In the genomic region with DNA sequence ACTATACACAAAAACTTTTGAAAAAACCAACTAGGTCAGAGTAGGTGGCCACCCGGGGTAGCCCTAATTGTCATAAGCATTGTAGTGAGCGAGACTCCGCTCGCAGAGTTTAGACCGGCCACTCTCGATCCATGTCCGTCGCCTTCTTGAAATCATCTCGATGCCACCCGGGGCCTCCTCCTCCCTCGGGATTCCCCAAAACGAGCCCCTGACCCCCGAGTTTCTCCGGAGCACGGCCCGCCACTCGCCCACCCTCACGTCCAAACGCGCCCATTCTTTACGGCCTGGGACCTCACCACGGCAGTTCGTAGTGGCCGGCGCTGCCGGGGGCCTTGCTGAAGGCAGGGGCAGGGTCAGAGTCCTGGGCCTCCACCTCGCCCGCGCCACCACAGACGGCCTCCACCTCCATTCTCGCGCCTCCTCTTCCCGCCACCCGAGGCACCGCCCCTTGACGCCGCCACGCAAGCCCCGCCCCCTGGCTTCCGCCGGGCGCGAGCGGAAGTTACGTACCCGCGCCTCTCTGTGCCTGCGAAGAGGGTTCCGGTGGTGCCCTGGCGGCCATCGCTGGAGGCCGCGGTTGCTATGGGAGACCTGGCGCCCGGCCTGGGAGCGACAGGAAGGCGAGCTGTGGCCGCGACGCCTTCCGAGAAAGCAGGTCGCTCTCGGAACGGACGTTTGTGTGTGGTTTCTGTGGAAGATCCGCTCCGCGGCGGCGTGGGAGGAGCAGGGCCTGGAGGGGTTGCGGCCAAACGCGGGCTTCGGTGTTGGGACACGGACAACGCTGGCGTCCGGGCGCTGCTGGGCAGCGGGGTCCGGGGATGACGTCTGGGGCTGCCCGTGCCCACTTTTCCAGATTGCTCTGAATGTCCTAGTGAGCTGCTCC, we compare ENCODE assay signal across 1 cellular context.
TF ChIP-seq lines count a peak whose summit lies in the region.

Gene RFC2, minus strand, starts transcription at position 425 of the 883 bp plus-strand sequence. Its CDS starts 16 bp downstream, at position 409.

TF ChIP-seq in K562, 482 proteins besides CTCF, POLR2A, EP300 and RAD21 (continued from another document and continues in another):
- TF ChIP-seq UBTF (IDR thresholded peaks at IDR 0.05; ENCODE audit: borderline replicate concordance in 1 of 2, low read depth in 2 of 2, low read length in 2 of 2) (peak; percentile 52 to 90; a peak in 3 of 4 replicates), HMGN3 (IDR thresholded peaks at IDR 0.05; ENCODE audit: borderline replicate concordance, extremely low read depth, insufficient read length, low read depth, low read length) (peak; percentile 92), POLR2AphosphoS5 (IDR thresholded peaks at IDR 0.05; ENCODE audit: control insufficient read depth, insufficient read depth, low read depth, low read length) (peak; percentile 80), PRPF4 (IDR thresholded peaks at IDR 0.05; ENCODE audit: insufficient read depth, low read depth, low read length, poor library complexity, severe bottlenecking) (no peak), BACH1 (tag; IDR thresholded peaks at IDR 0.05) (no peak), NR1H2 (CRISPR knock-in tag; IDR thresholded peaks at IDR 0.05) (peak; percentile 47), JUND (IDR thresholded peaks at IDR 0.05; ENCODE audit: borderline replicate concordance, low read depth, low read length) (peak; percentile 65; the same call in 1 of the 2 replicates), JUND (tag; IDR thresholded peaks at IDR 0.05; ENCODE audit: borderline replicate concordance, low read depth, low read length) (peak; percentile 49; the same call in 1 of the 3 replicates), DNMT1 (IDR thresholded peaks at IDR 0.05) (0 out of 2 replicates have a peak, but pooled peaks have one; percentile 53), THAP7 (CRISPR knock-in tag; IDR thresholded peaks at IDR 0.05) (peak; percentile 21; the same call in 1 of the 2 replicates), NRF1 (conservative IDR thresholded peaks at IDR 0.05 in 1 of 2, IDR thresholded peaks at IDR 0.05 in 1 of 2) (peak; percentile 77 to 83), POLR2G (IDR thresholded peaks at IDR 0.05; ENCODE audit: low read depth, low read length) (peak; percentile 97), NFIC (IDR thresholded peaks at IDR 0.05) (peak; percentile 87), RFX1 (IDR thresholded peaks at IDR 0.05) (peak; percentile 98), L3MBTL2 (IDR thresholded peaks at IDR 0.05) (peak; percentile 88), ETS1 (conservative IDR thresholded peaks at IDR 0.05; ENCODE audit: control insufficient read depth, low read depth, low read length) (peak; percentile 75; the same call in 1 of the 2 replicates), RNF2 (IDR thresholded peaks at IDR 0.05) (peak; percentile 69), HNRNPLL (IDR thresholded peaks at IDR 0.05; ENCODE audit: low read depth, low read length, poor library complexity, severe bottlenecking) (peak; percentile 94), ZFP36 (IDR thresholded peaks at IDR 0.05; ENCODE audit: low read depth, low read length, partially characterized antibody) (no peak), HLTF (IDR thresholded peaks at IDR 0.05) (no peak), ZBTB40 (IDR thresholded peaks at IDR 0.05) (peak; percentile 98), ZBTB40 (CRISPR knock-in tag; IDR thresholded peaks at IDR 0.05) (no peak), LCOR (CRISPR knock-in tag; IDR thresholded peaks at IDR 0.05) (peak; percentile 97), TARDBP (IDR thresholded peaks at IDR 0.05) (peak; percentile 51; the same call in 1 of the 2 replicates), ZC3H11A (IDR thresholded peaks at IDR 0.05; ENCODE audit: low read depth, low read length) (no peak), TCF3 (CRISPR knock-in tag; IDR thresholded peaks at IDR 0.05) (peak; percentile 27)
- TF ChIP-seq, protein P1, sequence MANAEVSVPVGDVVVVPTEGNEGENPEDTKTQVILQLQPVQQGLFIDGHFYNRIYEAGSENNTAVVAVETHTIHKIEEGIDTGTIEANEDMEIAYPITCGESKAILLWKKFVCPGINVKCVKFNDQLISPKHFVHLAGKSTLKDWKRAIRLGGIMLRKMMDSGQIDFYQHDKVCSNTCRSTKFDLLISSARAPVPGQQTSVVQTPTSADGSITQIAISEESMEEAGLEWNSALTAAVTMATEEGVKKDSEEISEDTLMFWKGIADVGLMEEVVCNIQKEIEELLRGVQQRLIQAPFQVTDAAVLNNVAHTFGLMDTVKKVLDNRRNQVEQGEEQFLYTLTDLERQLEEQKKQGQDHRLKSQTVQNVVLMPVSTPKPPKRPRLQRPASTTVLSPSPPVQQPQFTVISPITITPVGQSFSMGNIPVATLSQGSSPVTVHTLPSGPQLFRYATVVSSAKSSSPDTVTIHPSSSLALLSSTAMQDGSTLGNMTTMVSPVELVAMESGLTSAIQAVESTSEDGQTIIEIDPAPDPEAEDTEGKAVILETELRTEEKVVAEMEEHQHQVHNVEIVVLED (CRISPR knock-in tag; IDR thresholded peaks at IDR 0.05), result peak; percentile 90
- TF ChIP-seq, protein P2, sequence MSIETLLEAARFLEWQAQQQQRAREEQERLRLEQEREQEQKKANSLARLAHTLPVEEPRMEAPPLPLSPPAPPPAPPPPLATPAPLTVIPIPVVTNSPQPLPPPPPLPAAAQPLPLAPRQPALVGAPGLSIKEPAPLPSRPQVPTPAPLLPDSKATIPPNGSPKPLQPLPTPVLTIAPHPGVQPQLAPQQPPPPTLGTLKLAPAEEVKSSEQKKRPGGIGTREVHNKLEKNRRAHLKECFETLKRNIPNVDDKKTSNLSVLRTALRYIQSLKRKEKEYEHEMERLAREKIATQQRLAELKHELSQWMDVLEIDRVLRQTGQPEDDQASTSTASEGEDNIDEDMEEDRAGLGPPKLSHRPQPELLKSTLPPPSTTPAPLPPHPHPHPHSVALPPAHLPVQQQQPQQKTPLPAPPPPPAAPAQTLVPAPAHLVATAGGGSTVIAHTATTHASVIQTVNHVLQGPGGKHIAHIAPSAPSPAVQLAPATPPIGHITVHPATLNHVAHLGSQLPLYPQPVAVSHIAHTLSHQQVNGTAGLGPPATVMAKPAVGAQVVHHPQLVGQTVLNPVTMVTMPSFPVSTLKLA (conservative IDR thresholded peaks at IDR 0.05), result peak; percentile 78 to 92
- TF ChIP-seq, protein P3, sequence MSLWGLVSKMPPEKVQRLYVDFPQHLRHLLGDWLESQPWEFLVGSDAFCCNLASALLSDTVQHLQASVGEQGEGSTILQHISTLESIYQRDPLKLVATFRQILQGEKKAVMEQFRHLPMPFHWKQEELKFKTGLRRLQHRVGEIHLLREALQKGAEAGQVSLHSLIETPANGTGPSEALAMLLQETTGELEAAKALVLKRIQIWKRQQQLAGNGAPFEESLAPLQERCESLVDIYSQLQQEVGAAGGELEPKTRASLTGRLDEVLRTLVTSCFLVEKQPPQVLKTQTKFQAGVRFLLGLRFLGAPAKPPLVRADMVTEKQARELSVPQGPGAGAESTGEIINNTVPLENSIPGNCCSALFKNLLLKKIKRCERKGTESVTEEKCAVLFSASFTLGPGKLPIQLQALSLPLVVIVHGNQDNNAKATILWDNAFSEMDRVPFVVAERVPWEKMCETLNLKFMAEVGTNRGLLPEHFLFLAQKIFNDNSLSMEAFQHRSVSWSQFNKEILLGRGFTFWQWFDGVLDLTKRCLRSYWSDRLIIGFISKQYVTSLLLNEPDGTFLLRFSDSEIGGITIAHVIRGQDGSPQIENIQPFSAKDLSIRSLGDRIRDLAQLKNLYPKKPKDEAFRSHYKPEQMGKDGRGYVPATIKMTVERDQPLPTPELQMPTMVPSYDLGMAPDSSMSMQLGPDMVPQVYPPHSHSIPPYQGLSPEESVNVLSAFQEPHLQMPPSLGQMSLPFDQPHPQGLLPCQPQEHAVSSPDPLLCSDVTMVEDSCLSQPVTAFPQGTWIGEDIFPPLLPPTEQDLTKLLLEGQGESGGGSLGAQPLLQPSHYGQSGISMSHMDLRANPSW (CRISPR knock-in tag; IDR thresholded peaks at IDR 0.05), result peak; percentile 76; the same call in 1 of the 2 replicates
- TF ChIP-seq, protein P4, sequence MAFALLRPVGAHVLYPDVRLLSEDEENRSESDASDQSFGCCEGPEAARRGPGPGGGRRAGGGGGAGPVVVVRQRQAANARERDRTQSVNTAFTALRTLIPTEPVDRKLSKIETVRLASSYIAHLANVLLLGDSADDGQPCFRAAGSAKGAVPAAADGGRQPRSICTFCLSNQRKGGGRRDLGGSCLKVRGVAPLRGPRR (CRISPR knock-in tag; IDR thresholded peaks at IDR 0.05), result no peak
